Comparison of ENCODE assay signal across 1 cellular context in the genomic region with DNA sequence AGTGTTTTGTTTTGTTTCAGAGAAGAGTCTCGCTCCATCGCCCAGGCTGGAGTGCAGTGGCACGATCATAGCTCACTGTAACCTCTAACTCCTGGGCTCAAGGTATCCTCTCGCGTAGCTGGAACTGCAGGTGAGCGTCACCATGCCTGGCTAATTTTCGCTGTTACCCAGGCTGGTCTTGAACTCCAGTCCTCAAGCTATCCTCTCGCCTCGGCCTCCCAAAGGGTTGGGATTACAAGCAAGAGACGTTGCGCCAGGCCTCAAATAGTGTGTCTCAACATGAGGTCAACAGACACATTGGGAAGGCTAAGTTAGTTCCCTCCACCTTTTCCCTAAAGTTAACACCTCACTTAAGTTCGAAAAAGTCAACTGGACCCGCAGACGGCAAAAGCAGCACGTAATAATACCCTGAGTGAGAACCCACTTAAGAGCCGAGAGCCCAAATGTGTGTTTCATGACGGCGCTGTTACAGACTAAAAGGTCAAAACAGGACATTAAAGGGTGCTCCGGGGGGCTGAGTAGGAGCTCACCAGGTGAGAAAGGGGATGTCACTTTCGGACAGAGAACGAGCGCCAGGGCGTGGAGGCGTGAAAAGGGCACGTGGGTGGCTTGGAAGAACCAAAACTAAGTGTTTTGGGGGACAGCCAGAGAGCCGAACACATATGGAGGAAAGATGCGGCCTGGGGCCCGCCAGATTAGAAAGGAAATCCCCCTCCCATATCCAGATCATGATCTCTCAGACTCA.
TF ChIP-seq lines count a peak whose summit lies in the region.

No MANE protein-coding gene starts in this region.

TF ChIP-seq in HepG2, 621 proteins besides CTCF, POLR2A, EP300 and RAD21 (continued from another document):
- peak; percentile 7; the same call in 1 of the 2 replicates for TF ChIP-seq ZBTB33 (CRISPR knock-in tag; IDR thresholded peaks at IDR 0.05)
- TF ChIP-seq ZNF883 (CRISPR knock-in tag; IDR thresholded peaks at IDR 0.05; ENCODE audit: not compliant biosample characterization) = no peak
- TF ChIP-seq MTA3 (CRISPR knock-in tag; IDR thresholded peaks at IDR 0.05) = no peak; the same call in 1 of the 2 replicates
- peak; percentile 7; the same call in 1 of the 2 replicates for TF ChIP-seq FOXC1 (CRISPR knock-in tag; IDR thresholded peaks at IDR 0.05; ENCODE audit: borderline replicate concordance)
- TF ChIP-seq HNF4G (IDR thresholded peaks at IDR 0.05; ENCODE audit: borderline replicate concordance, low read depth, low read length) = 0 out of 2 replicates have a peak, but pooled peaks have one; percentile 2
- no peak for TF ChIP-seq HNF4G (CRISPR knock-in tag; IDR thresholded peaks at IDR 0.05; ENCODE audit: borderline replicate concordance, low read depth)
- no peak for TF ChIP-seq ZNF580 (CRISPR knock-in tag; IDR thresholded peaks at IDR 0.05; ENCODE audit: borderline replicate concordance, low read depth)
- TF ChIP-seq U2AF2 (IDR thresholded peaks at IDR 0.05; ENCODE audit: low read depth, low read length) = no peak
TF ChIP-seq in HepG2: peak in this region for 47.
